6 cellular contexts compared by ENCODE assay signal in genomic region chr5:177402271-177403043, GRCh38. TPM values are rescaled to one million over a fixed set of nuclear protein-coding genes. Genes with fewer than 3 reads are reported as not detected.
DNase-seq lines count a peak whose midpoint lies in the region; ATAC-seq and TF ChIP-seq lines count a peak whose summit lies in the region.

No MANE protein-coding gene starts in this region.

- peaks cover 27% of the 10 kb centered on the region for H3K4me1 ChIP-seq in SJSA1 (replicated peaks)

- H3K27me3 ChIP-seq in HL-60 (ENCODE audit: insufficient read depth, poor library complexity, severe bottlenecking), result no peaks in the 10 kb centered on the region
- H3K27me3 ChIP-seq in SJSA1 (replicated peaks), result peaks cover 47% of the 10 kb centered on the region

- peaks cover 3% of the 10 kb centered on the region for H3K36me3 Mint-ChIP-seq in central memory CD8-positive, alpha-beta T cell (ENCODE audit: insufficient read depth)

- H3K27me3 Mint-ChIP-seq in central memory CD8-positive, alpha-beta T cell, result no peaks in the 10 kb centered on the region

- H3K4me1 Mint-ChIP-seq in central memory CD8-positive, alpha-beta T cell, result peaks cover 28% of the 10 kb centered on the region

- H3K27ac Mint-ChIP-seq in central memory CD8-positive, alpha-beta T cell (ENCODE audit: low read depth), result peak overlapping the region; percentile 68

- H3K36me3 ChIP-seq in SJSA1, result no peaks in the 10 kb centered on the region

- peak; percentile 7 for TF ChIP-seq CTCF in HL-60 (IDR thresholded peaks at IDR 0.05; ENCODE audit: insufficient read depth, low read length)

- H3K27ac ChIP-seq in HL-60 (replicated peaks) (no peak overlapping the region), SJSA1 (no peak overlapping the region)

- H3K9me3 Mint-ChIP-seq in central memory CD8-positive, alpha-beta T cell, result no peaks in the 10 kb centered on the region

- H3K4me3 ChIP-seq in HL-60 (replicated peaks; ENCODE audit: insufficient read depth, low read length), result peak overlapping the region; percentile 50
- no peak overlapping the region for H3K4me3 ChIP-seq in SJSA1

- H3K9me3 ChIP-seq in SJSA1 (replicated peaks), result peaks cover 2% of the 10 kb centered on the region; the same call in 1 of the 2 replicates

- DNase-seq in HL-60 (ENCODE audit: low read depth in 1 of 2, low spot score in 1 of 2), result peak in 1 of 2 experiments; percentile 58
- DNase-seq in SJSA1 (ENCODE audit: low read depth in 1 of 2, low spot score in 2 of 2), result peak; percentile 61 to 75
- DNase-seq in central memory CD8-positive, alpha-beta T cell (ENCODE audit: low spot score in 2 of 2), result no peak
- peak in 38 of 56 donors; percentile 8 to 84 (median 52) for DNase-seq in nucleus accumbens (lab: John Stamatoyannopoulos, UW)
- no peak for DNase-seq in KG1 (lab: John Stamatoyannopoulos, UW)

- ATAC-seq in central memory CD8-positive, alpha-beta T cell (replicated peaks; ENCODE audit: extremely low read depth, poor library complexity, severe bottlenecking), result no peak
- no peak for ATAC-seq in HG02884 (IDR thresholded peaks at IDR 0.05; ENCODE audit: unreplicated experiment)

- H3K4me3 Mint-ChIP-seq in central memory CD8-positive, alpha-beta T cell, result peak overlapping the region; percentile 81

RNA-seq across cellular contexts. Expression of gene PFN3, which starts 2.0 kb away (rescaled TPM):
- total RNA-seq in SJSA1 (2014; rRNA removed; shearing (Covaris generic)), result not detected in 2 replicates

RNA-seq across cellular contexts. Expression of gene F12, which starts 6.9 kb away (rescaled TPM):
- total RNA-seq in SJSA1 (2014; rRNA removed; shearing (Covaris generic)), result 0.74 and 3.9 TPM in 2 replicates

RNA-seq across cellular contexts. Expression of gene SLC34A1, which starts 18.2 kb away (rescaled TPM):
- not detected in 2 replicates for total RNA-seq in SJSA1 (2014; rRNA removed; shearing (Covaris generic))

RNA-seq across cellular contexts. Expression of gene GRK6, which starts 24.0 kb away (rescaled TPM):
- 103 and 113 TPM in 2 replicates for total RNA-seq in SJSA1 (2014; rRNA removed; shearing (Covaris generic))

RNA-seq across cellular contexts. Expression of gene PRR7, which starts 44.2 kb away (rescaled TPM):
- total RNA-seq in SJSA1 (2014; rRNA removed; shearing (Covaris generic)), result 7.4 and 12.6 TPM in 2 replicates

Comparison
In these comparisons a context has a peak if more than half of its experiments do, and no peak if none do; other contexts are left out.
1. DNase-seq: peak in SJSA1 (2 of 2) and nucleus accumbens (38 of 56); none in central memory CD8-positive, alpha-beta T cell (0 of 2) and KG1 (single experiment).